8 cellular contexts compared by ENCODE assay signal in the genomic region with DNA sequence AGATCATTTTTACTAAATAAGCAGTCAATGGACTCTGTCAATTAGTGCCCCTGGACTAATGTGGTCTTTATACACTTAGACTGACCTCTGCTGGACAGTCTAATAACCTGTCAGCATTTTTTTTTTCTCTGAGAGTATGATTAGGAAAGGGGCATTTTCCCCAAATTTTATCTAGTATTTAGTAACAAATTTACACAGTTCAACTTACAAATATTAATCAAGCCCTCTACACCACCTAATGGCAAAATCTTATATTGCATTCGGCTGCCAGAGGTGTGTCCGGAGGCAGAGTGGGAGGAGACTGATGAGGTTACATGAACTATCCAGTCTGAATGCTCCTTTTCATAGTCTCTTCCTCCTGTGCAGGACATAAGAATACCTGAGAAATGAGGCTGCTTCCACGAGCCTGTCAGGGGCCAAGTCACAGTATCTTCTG. TPM values are rescaled to one million over a fixed set of nuclear protein-coding genes. Genes with fewer than 3 reads are reported as not detected.
DNase-seq lines count a peak whose midpoint lies in the region; ATAC-seq and TF ChIP-seq lines count a peak whose summit lies in the region.

No MANE protein-coding gene starts in this region.

- in situ Hi-C loops in GM13976 (cut with MboI; ENCODE audit: low sequenced_read_pairs, unreplicated experiment): loop anchor here (10.0 kb wide), 2 partner anchors 153 to 293 kb away; no protein-coding TSS in a partner anchor

- peaks cover 18% of the 10 kb centered on the region for H3K36me3 ChIP-seq in effector memory CD4-positive, alpha-beta T cell (ENCODE audit: control insufficient read depth, insufficient read depth, low read length)
- no peaks in the 10 kb centered on the region for H3K36me3 ChIP-seq in testis (ENCODE audit: low read depth, missing control alignments)

- TF ChIP-seq POLR2A in testis (IDR thresholded peaks at IDR 0.05): no peak

- H3K27me3 ChIP-seq in AG04450 (ENCODE audit: control insufficient read depth, insufficient read depth, low read length) (no peaks in the 10 kb centered on the region), testis (no peaks in the 10 kb centered on the region)
- H3K27me3 ChIP-seq in effector memory CD4-positive, alpha-beta T cell (replicated peaks; ENCODE audit: control insufficient read depth, insufficient read depth, low read length, poor library complexity, severe bottlenecking): no peaks in the 10 kb centered on the region

- CTCF ChIA-PET in AG04450 (lab: Charles Lee): interaction anchor here (0.7 to 4.0 kb wide), 15 partner anchors 11 to 449 kb away, joined by 3 to 46 read pairs (median 7); no protein-coding TSS in a partner anchor

- H3K4me1 ChIP-seq in effector memory CD4-positive, alpha-beta T cell (ENCODE audit: control insufficient read depth, insufficient read depth, low read length, poor library complexity, severe bottlenecking): peaks cover 11% of the 10 kb centered on the region
- H3K4me1 ChIP-seq in testis: no peaks in the 10 kb centered on the region

- DNase-seq in AG04450 (ENCODE audit: low read depth, low spot score): peak; percentile 39
- DNase-seq in GM13976 (ENCODE audit: low spot score): peak; percentile 32
- peak; percentile 75 for DNase-seq in NCI-H510A treated with DMSO at 0.1 percent for 48 hours (lab: John Stamatoyannopoulos, UW)
- peak; percentile 37 to 61 for DNase-seq in activated CD4-positive, alpha-beta T cell treated with anti-CD3 and anti-CD28 coated beads for 4 hours
- DNase-seq in effector memory CD4-positive, alpha-beta T cell: peak; percentile 32 to 47 (median 41)
- peak; percentile 71 for DNase-seq in mucosa of gallbladder (ENCODE audit: low spot score)
- DNase-seq in testis: peak; percentile 79

- H3K9me3 ChIP-seq in AG04450 (ENCODE audit: control insufficient read depth, insufficient read depth, low read length): no peaks in the 10 kb centered on the region
- H3K9me3 ChIP-seq in effector memory CD4-positive, alpha-beta T cell (ENCODE audit: control insufficient read depth, low read length): no peaks in the 10 kb centered on the region
- no peaks in the 10 kb centered on the region for H3K9me3 ChIP-seq in testis

- ATAC-seq in HG03066 (IDR thresholded peaks at IDR 0.05; ENCODE audit: low read depth, unreplicated experiment): peak; percentile 68

- POLR2A ChIA-PET in AG04450 (lab: Yijun Ruan, JAX): no interaction called here

- intact Hi-C loops in testis (cut with DNase I; ENCODE audit: low total_unique reads): loop anchor here (10.0 kb wide), 1 partner anchor 143 kb away; no protein-coding TSS in a partner anchor

- H3K4me3 ChIP-seq in AG04450 (ENCODE audit: low read depth, low read length): no peak overlapping the region
- H3K4me3 ChIP-seq in effector memory CD4-positive, alpha-beta T cell (ENCODE audit: insufficient read depth, low read depth, low read length, poor library complexity, severe bottlenecking): no peak overlapping the region
- H3K4me3 ChIP-seq in testis: no peak overlapping the region

- H3K27ac ChIP-seq in AG04450 (ENCODE audit: low read depth, low read length) (no peak overlapping the region), testis (no peak overlapping the region)
- H3K27ac ChIP-seq in effector memory CD4-positive, alpha-beta T cell (ENCODE audit: insufficient read depth, low read length, poor library complexity, severe bottlenecking): no peak overlapping the region

- TF ChIP-seq CTCF in AG04450 (IDR thresholded peaks at IDR 0.05; ENCODE audit: low read depth, low read length) (peak; percentile 67), GM13976 (IDR thresholded peaks at IDR 0.05; ENCODE audit: borderline replicate concordance, control extremely low read depth, extremely low read depth, insufficient read depth, missing control alignments) (peak; percentile 24), testis (IDR thresholded peaks at IDR 0.05) (peak; percentile 67 to 72 (median 71))

- WGBS in testis, 2 donors: 9 to 19% methylated on average over 3 of the region's 3 CpGs

RNA-seq across cellular contexts. Expression of a gene that starts 36.0 kb away (rescaled TPM):
- 0.91 and 0.95 TPM in 2 replicates for polyA plus RNA-seq in AG04450 (2011; rRNA removed)
- polyA minus RNA-seq in AG04450 (2011; rRNA and poly(A)+ RNA removed): 2.0 and 2.4 TPM in 2 replicates
- 2.9 TPM for total RNA-seq in mucosa of gallbladder
- total RNA-seq in testis: 1 to 10 TPM; 5.4 to 7.6 TPM
- polyA plus RNA-seq in testis (ENCODE audit: insufficient read depth, low read depth, low replicate concordance): 6.7 TPM

RNA-seq across cellular contexts. Expression of a gene that starts 43.8 kb away (rescaled TPM):
- 22.0 and 29.2 TPM in 2 replicates for polyA plus RNA-seq in AG04450 (2011; rRNA removed)
- 23.3 and 26.8 TPM in 2 replicates for polyA minus RNA-seq in AG04450 (2011; rRNA and poly(A)+ RNA removed)
- 22.5 TPM for total RNA-seq in mucosa of gallbladder
- 10 to 100 TPM; 35.7 to 44.3 TPM for total RNA-seq in testis
- polyA plus RNA-seq in testis (ENCODE audit: insufficient read depth, low read depth, low replicate concordance): 42.2 TPM

RNA-seq across cellular contexts. Expression of a gene that starts 44.0 kb away (rescaled TPM):
- polyA plus RNA-seq in AG04450 (2011; rRNA removed): 22.2 and 24.8 TPM in 2 replicates
- 22.2 and 25.6 TPM in 2 replicates for polyA minus RNA-seq in AG04450 (2011; rRNA and poly(A)+ RNA removed)
- 45.9 TPM for total RNA-seq in mucosa of gallbladder
- total RNA-seq in testis: 10 to 100 TPM; 31.3 to 44.7 TPM
- 54.7 TPM for polyA plus RNA-seq in testis (ENCODE audit: insufficient read depth, low read depth, low replicate concordance)
